14 cellular contexts compared by ENCODE assay signal in genomic region chr3:32470362-32470761, GRCh38. TPM values are rescaled to one million over a fixed set of nuclear protein-coding genes. Genes with fewer than 3 reads are reported as not detected.
DNase-seq lines count a peak whose midpoint lies in the region; ATAC-seq and TF ChIP-seq lines count a peak whose summit lies in the region.
"Had no signal": no experiment of that assay in that cellular context is flagged by ENCODE, and none has a peak within 500 bp of the region (broad histone marks: within the 10 kb centered on the region; RNA-seq: fewer than 3 reads in every experiment).

No MANE protein-coding gene starts in this region.

- CTCF ChIA-PET in AG04450 (lab: Charles Lee) (interaction anchor here (0.6 to 5.2 kb wide), 3 partner anchors 15 to 339 kb away, joined by 3 to 96 read pairs (median 56); no protein-coding TSS in a partner anchor), activated B cell treated with CpG ODN at 0.5 μM for 24 hours (lab: Charles Lee) (interaction anchor here (1.3 to 6.8 kb wide), 7 partner anchors 12 to 173 kb away, joined by 4 to 174 read pairs (median 43); no protein-coding TSS in a partner anchor)

- POLR2A ChIA-PET in AG04450 (lab: Yijun Ruan, JAX) = no interaction called here
- POLR2A ChIA-PET in activated B cell treated with CpG ODN at 0.5 μM for 24 hours (lab: Charles Lee) = interaction anchor here (0.6 to 4.6 kb wide), 12 partner anchors 10 to 600 kb away, joined by 3 to 63 read pairs (median 3); partner anchors contain the start of gene CMTM7

- no peaks in the 10 kb centered on the region for H3K27me3 Mint-ChIP-seq in activated B cell treated with CpG ODN at 0.5 μM for 24 hours

- peak overlapping the region; percentile 84 for H3K27ac Mint-ChIP-seq in activated B cell treated with CpG ODN at 0.5 μM for 24 hours

- DNase-seq in AG04450 (ENCODE audit: low read depth, low spot score) = no peak
- peak; percentile 20 for DNase-seq in Caki2 (ENCODE audit: low read depth)
- DNase-seq in activated B cell treated with CpG ODN at 0.5 μM for 24 hours = no peak
- DNase-seq in mesenchymal stem cell = no peak
- DNase-seq in activated effector memory CD4-positive, alpha-beta T cell treated with Interleukin-2 at 50 U/mL for 16 hours = no peak
- DNase-seq in G401 (ENCODE audit: low spot score) = no peak
- DNase-seq in epidermal melanocyte (ENCODE audit: insufficient read length, low spot score) = no peak
- DNase-seq: activated gamma-delta T cell; BE2C; NCI-H510A treated with DMSO at 0.1 percent for 48 hours; occipital lobe; stimulated activated CD4-positive, alpha-beta T cell treated with anti-CD3 and anti-CD28 coated beads, Interleukin-1b, Interleukin-23, amount 100 ng/mL, for 48 hours; substantia nigra had no signal

- H3K36me3 ChIP-seq in mesenchymal stem cell (ENCODE audit: control insufficient read depth in 1 of 2, insufficient read depth in 2 of 2, low read depth in 1 of 2, low read length in 2 of 2) = peaks cover 7 to 11% of the 10 kb centered on the region in 2 experiments
- H3K36me3 ChIP-seq: BE2C had no signal

- no peak overlapping the region for H3K4me3 Mint-ChIP-seq in activated B cell treated with CpG ODN at 0.5 μM for 24 hours

- no peak for TF ChIP-seq CTCF in AG04450 (IDR thresholded peaks at IDR 0.05; ENCODE audit: low read depth, low read length)
- no peak for TF ChIP-seq CTCF in activated B cell treated with CpG ODN at 0.5 μM for 24 hours (IDR thresholded peaks at IDR 0.05)

- intact Hi-C loops in activated B cell treated with CpG ODN at 0.5 μM for 24 hours (cut with micrococcal nuclease) = loop anchor here (2.0 kb wide), 1 partner anchor 32 kb away; the partner anchor contains the start of gene CMTM6

- no peaks in the 10 kb centered on the region; the same call in 1 of the 2 replicates for H3K9me3 ChIP-seq in AG04450 (ENCODE audit: control insufficient read depth, insufficient read depth, low read length)
- H3K9me3 ChIP-seq in mesenchymal stem cell (ENCODE audit: control insufficient read depth, low read length) = no peaks in the 10 kb centered on the region
- H3K9me3 ChIP-seq: ascending aorta, BE2C had no signal

- no peak overlapping the region for H3K4me2 ChIP-seq in mesenchymal stem cell (ENCODE audit: low read length, poor library complexity, severe bottlenecking)

- no peak overlapping the region for H2BK120ac ChIP-seq in mesenchymal stem cell (ENCODE audit: low read depth, low read length)

- peaks cover 17% of the 10 kb centered on the region for H3K79me1 ChIP-seq in mesenchymal stem cell (replicated peaks; ENCODE audit: low read length, poor library complexity, severe bottlenecking)

- WGBS in mesenchymal stem cell = 97% methylated on average over 5 of the region's 5 CpGs

- no peak for ATAC-seq in activated B cell treated with CpG ODN at 0.5 μM for 24 hours (ENCODE audit: low read depth)

- H3K4ac ChIP-seq in mesenchymal stem cell (ENCODE audit: low read depth in 1 of 2, low read length in 2 of 2) = no peak overlapping the region

- H2BK12ac ChIP-seq in mesenchymal stem cell (ENCODE audit: low read length in 2 of 2) = peak overlapping the region in 1 of 2 experiments; percentile 3

- no peaks in the 10 kb centered on the region for H3K27me3 ChIP-seq in AG04450 (ENCODE audit: control insufficient read depth, insufficient read depth, low read length)
- H3K27me3 ChIP-seq in mesenchymal stem cell (ENCODE audit: control insufficient read depth in 1 of 2, insufficient read depth in 1 of 2, low read length in 2 of 2) = no peaks in the 10 kb centered on the region
- H3K27me3 ChIP-seq: ascending aorta, BE2C had no signal

- H4K91ac ChIP-seq in mesenchymal stem cell (ENCODE audit: low read length) = no peak overlapping the region

- no peak overlapping the region for H3K9ac ChIP-seq in mesenchymal stem cell (ENCODE audit: low read length)

- no peak overlapping the region for H2BK5ac ChIP-seq in mesenchymal stem cell (ENCODE audit: low read depth, low read length, poor library complexity, severe bottlenecking)

- H3K9me3 Mint-ChIP-seq in activated B cell treated with CpG ODN at 0.5 μM for 24 hours = no peaks in the 10 kb centered on the region

- peaks cover 64% of the 10 kb centered on the region for H3K36me3 Mint-ChIP-seq in activated B cell treated with CpG ODN at 0.5 μM for 24 hours (ENCODE audit: low read depth)

- H3K4me3 ChIP-seq in AG04450 (ENCODE audit: low read depth, low read length) (no peak overlapping the region), mesenchymal stem cell (ENCODE audit: insufficient read depth in 1 of 2, low read depth in 1 of 2, low read length in 2 of 2) (no peak overlapping the region)
- H3K4me3 ChIP-seq: ascending aorta had no signal

- H3K18ac ChIP-seq in mesenchymal stem cell (ENCODE audit: low read depth in 1 of 2, low read length in 2 of 2) = no peak overlapping the region

- in situ Hi-C loops in Caki2 (cut with HindIII; ENCODE audit: low pct_unique_long_range_greater_than_20kb, low sequenced_read_pairs) = no loop called here
- in situ Hi-C loops in G401 (cut with HindIII; ENCODE audit: low sequenced_read_pairs) = no loop called here

- peaks cover 68% of the 10 kb centered on the region for H3K4me1 Mint-ChIP-seq in activated B cell treated with CpG ODN at 0.5 μM for 24 hours

- H3K4me1 ChIP-seq in mesenchymal stem cell (ENCODE audit: control insufficient read depth, insufficient read depth, low read depth, low read length) = peaks cover 14% of the 10 kb centered on the region
- H3K4me1 ChIP-seq: BE2C had no signal

- no peak overlapping the region for H4K8ac ChIP-seq in mesenchymal stem cell (ENCODE audit: low read length)

- no peak overlapping the region for H2AFZ ChIP-seq in mesenchymal stem cell (ENCODE audit: low read depth, low read length)

- no peak overlapping the region for H3K23ac ChIP-seq in mesenchymal stem cell (ENCODE audit: low read length in 2 of 2)

- H3K14ac ChIP-seq in mesenchymal stem cell (ENCODE audit: low read length in 2 of 2) = no peak overlapping the region

- no peak overlapping the region for H2BK15ac ChIP-seq in mesenchymal stem cell (ENCODE audit: low read depth, poor library complexity, severe bottlenecking)

- peak overlapping the region; percentile 49 for H2AK5ac ChIP-seq in mesenchymal stem cell (ENCODE audit: low read length, severe bottlenecking)

- H3K27ac ChIP-seq in AG04450 (ENCODE audit: low read depth, low read length) (peak overlapping the region; percentile 23), mesenchymal stem cell (ENCODE audit: low read length, poor library complexity, severe bottlenecking) (peak overlapping the region; percentile 59)
- H3K27ac ChIP-seq: ascending aorta had no signal

RNA-seq across cellular contexts. Expression of gene CMTM6, which starts 32.3 kb away (rescaled TPM):
- 59.6 and 76.3 TPM in 2 replicates for polyA plus RNA-seq in AG04450 (2011; rRNA removed)
- polyA minus RNA-seq in AG04450 (2011; rRNA and poly(A)+ RNA removed) = 15.5 and 30.2 TPM in 2 replicates
- total RNA-seq in Caki2 (2014; rRNA removed; shearing (Covaris generic); ENCODE audit: low replicate concordance) = 73.3 and 82.2 TPM in 2 replicates
- 84.6 and 90.1 TPM in 2 replicates for total RNA-seq in activated B cell treated with CpG ODN at 0.5 μM for 24 hours
- polyA plus RNA-seq in mesenchymal stem cell (2013, experiment 1 of 2) = 80.4 TPM
- 85.5 TPM for polyA plus RNA-seq in mesenchymal stem cell (2013, experiment 2 of 2)
- total RNA-seq in G401 (2014; rRNA removed; shearing (Covaris generic)) = 78.1 and 89.6 TPM in 2 replicates
